ENCODE assay signal across 1 cellular context in the genomic region with DNA sequence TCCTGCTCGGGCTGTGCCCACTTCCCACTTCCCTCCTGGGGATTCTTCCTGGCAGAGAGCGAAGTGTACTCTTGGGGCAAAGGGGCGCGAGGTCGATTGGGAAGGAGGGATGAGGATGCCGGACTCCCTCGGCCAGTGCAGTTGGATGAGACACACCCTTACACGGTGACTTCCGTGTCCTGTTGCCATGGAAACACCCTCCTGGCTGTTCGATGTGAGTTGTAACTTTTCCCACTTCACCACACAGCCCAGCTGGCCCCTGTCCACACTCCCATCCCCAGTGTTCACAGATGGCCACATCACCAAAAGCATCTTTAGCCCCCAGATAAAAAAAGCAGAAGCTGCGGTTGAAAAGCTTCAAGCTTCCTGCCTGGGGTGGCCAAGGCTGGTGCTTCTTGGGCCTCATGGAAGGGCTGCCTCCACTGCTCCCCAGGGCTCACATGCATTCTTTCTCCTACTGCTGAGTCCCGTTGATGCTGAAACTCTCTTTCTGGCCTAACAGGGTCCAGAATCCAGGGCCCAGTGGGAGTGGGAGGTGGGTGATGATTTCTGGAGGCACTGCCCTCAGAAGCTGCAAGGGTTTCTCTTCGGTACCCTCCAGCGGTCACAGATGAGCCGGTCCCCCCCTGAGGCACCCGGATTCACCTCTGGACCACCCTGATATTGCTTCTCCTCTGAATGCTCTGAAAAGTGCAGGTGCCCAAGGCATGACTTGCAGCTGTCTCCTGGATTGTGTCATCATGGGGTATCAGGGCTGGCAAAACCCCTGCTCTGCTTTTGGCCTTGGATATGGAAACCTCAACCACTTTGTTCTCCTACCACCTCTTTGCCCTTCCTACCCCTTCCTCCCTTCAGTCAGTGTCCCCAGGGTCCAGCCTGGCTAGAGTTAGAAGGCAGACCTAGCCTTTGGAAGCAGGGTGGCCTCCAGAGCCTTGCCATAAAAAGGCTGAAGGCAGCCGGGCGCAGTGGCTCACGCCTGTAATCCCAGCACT.
TF ChIP-seq lines count a peak whose summit lies in the region.

No MANE protein-coding gene starts in this region.

TF ChIP-seq in GM12878, 131 proteins besides CTCF, POLR2A, EP300 and RAD21 (continued from another document):
- TF ChIP-seq CUX1 (IDR thresholded peaks at IDR 0.05; ENCODE audit: insufficient replicate concordance, low read depth, low read length) (no peak), BCL11A (IDR thresholded peaks at IDR 0.05; ENCODE audit: low read depth, low read length) (no peak), LARP7 (IDR thresholded peaks at IDR 0.05) (no peak), HDAC6 (IDR thresholded peaks at IDR 0.05; ENCODE audit: unreplicated experiment) (no peak), NR2F1 (conservative IDR thresholded peaks at IDR 0.05) (no peak), STAT1 (conservative IDR thresholded peaks at IDR 0.05) (no peak), BHLHE40 (IDR thresholded peaks at IDR 0.05; ENCODE audit: borderline replicate concordance in 1 of 2, low read depth in 2 of 2, low read length in 1 of 2) (peak in 1 of 2 experiments; percentile 43; a peak in 1 of 4 replicates), TAF1 (IDR thresholded peaks at IDR 0.05; ENCODE audit: borderline replicate concordance, low read depth, low read length) (no peak), FOXK2 (IDR thresholded peaks at IDR 0.05) (no peak), IRF5 (IDR thresholded peaks at IDR 0.05; ENCODE audit: borderline replicate concordance) (no peak), KLF5 (IDR thresholded peaks at IDR 0.05; ENCODE audit: partially characterized antibody) (no peak), BMI1 (IDR thresholded peaks at IDR 0.05; ENCODE audit: borderline replicate concordance) (peak; percentile 97), ZNF217 (IDR thresholded peaks at IDR 0.05) (no peak), NFXL1 (IDR thresholded peaks at IDR 0.05; ENCODE audit: borderline replicate concordance) (no peak), NR2C2 (IDR thresholded peaks at IDR 0.05; ENCODE audit: borderline replicate concordance, control insufficient read depth, insufficient read length, low read depth) (no peak), CBX3 (IDR thresholded peaks at IDR 0.05; ENCODE audit: borderline replicate concordance, low read depth) (no peak)
- TF ChIP-seq, protein P1, sequence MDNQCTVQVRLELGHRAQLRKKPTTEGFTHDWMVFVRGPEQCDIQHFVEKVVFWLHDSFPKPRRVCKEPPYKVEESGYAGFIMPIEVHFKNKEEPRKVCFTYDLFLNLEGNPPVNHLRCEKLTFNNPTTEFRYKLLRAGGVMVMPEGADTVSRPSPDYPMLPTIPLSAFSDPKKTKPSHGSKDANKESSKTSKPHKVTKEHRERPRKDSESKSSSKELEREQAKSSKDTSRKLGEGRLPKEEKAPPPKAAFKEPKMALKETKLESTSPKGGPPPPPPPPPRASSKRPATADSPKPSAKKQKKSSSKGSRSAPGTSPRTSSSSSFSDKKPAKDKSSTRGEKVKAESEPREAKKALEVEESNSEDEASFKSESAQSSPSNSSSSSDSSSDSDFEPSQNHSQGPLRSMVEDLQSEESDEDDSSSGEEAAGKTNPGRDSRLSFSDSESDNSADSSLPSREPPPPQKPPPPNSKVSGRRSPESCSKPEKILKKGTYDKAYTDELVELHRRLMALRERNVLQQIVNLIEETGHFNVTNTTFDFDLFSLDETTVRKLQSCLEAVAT (IDR thresholded peaks at IDR 0.05) = no peak
- TF ChIP-seq, protein P2, sequence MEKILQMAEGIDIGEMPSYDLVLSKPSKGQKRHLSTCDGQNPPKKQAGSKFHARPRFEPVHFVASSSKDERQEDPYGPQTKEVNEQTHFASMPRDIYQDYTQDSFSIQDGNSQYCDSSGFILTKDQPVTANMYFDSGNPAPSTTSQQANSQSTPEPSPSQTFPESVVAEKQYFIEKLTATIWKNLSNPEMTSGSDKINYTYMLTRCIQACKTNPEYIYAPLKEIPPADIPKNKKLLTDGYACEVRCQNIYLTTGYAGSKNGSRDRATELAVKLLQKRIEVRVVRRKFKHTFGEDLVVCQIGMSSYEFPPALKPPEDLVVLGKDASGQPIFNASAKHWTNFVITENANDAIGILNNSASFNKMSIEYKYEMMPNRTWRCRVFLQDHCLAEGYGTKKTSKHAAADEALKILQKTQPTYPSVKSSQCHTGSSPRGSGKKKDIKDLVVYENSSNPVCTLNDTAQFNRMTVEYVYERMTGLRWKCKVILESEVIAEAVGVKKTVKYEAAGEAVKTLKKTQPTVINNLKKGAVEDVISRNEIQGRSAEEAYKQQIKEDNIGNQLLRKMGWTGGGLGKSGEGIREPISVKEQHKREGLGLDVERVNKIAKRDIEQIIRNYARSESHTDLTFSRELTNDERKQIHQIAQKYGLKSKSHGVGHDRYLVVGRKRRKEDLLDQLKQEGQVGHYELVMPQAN (conservative IDR thresholded peaks at IDR 0.05) = no peak
